ENCODE assay signal across 25 cellular contexts in the genomic region with DNA sequence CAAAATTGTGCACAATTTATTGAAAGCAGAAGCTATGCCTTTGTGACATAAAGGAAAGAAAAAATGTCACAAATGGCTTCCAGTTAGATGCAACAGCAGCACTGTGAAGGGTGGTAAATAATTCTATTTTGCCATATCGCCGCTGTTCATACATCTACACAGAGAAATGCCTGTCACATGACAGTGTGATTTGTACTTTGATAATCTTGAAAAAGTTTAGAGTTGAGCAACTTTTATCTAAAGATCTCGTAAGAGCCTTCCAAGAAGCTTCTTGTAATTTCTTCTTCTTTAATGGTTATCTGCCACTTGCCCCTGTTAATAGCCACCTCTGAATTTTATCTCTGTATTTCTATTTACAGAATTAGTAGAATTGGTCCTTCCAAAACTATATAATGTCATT.
"Had no signal": no experiment of that assay in that cellular context is flagged by ENCODE, and none has a peak within 500 bp of the region (broad histone marks: within the 10 kb centered on the region; RNA-seq: fewer than 3 reads in every experiment).

No MANE protein-coding gene starts in this region.

- ATAC-seq: foreskin keratinocyte; gastroesophageal sphincter; heart left ventricle; left ventricle myocardium superior; lower lobe of right lung; stimulated activated naive B cell treated with anti-CD40 and anti-IgM and Interleukin-4, amounts not matched to agents 10 μg/mL and 1 μg/mL and 100 μg/mL, for 72 hours had no signal

- H3K4me3 Mint-ChIP-seq: natural killer cell treated with Interleukin-12 subunit alpha and Interleukin-12 subunit beta and Interleukin-15 and Interleukin-18, amount 100 ng/mL, for 72 hours; neural crest cell; stimulated activated naive B cell treated with anti-CD40 and anti-IgM and Interleukin-4, amounts not matched to agents 10 μg/mL and 1 μg/mL and 100 μg/mL, for 72 hours; stimulated activated naive CD8-positive, alpha-beta T cell treated with anti-CD3 and anti-CD28 coated beads, Interleukin-15, Interleukin-2, amounts not matched to agents 100 ng/mL and 50 ng/mL, for 24 hours had no signal

- H3K27me3 ChIP-seq: gastroesophageal sphincter, heart left ventricle, right atrium auricular region, tibial nerve, upper lobe of left lung had no signal

- H3K4me1 ChIP-seq: foreskin keratinocyte, gastroesophageal sphincter, lower lobe of right lung, parathyroid adenoma, right atrium auricular region, upper lobe of left lung had no signal

- H3K27ac ChIP-seq: coronary artery, foreskin keratinocyte, gastroesophageal sphincter, heart left ventricle, lower lobe of right lung, parathyroid adenoma, thoracic aorta, upper lobe of left lung had no signal

- H3K27me3 Mint-ChIP-seq: natural killer cell treated with Interleukin-12 subunit alpha and Interleukin-12 subunit beta and Interleukin-15 and Interleukin-18, amount 100 ng/mL, for 72 hours; progenitor cell of endocrine pancreas had no signal

- H3K4me3 ChIP-seq: coronary artery, gastroesophageal sphincter, heart left ventricle, lower lobe of right lung, right atrium auricular region, smooth muscle cell, thoracic aorta, tibial nerve, upper lobe of left lung had no signal

- H3K79me2 ChIP-seq: parathyroid adenoma had no signal

- H3K36me3 ChIP-seq: gastroesophageal sphincter, lower lobe of right lung, right atrium auricular region, thoracic aorta, tibial nerve, upper lobe of left lung had no signal

- H3K36me3 Mint-ChIP-seq: stimulated activated naive B cell treated with anti-CD40 and anti-IgM and Interleukin-4, amounts not matched to agents 10 μg/mL and 1 μg/mL and 100 μg/mL, for 72 hours had no signal

- H3K9me3 ChIP-seq: gastroesophageal sphincter, heart left ventricle, lower lobe of right lung, right atrium auricular region, thoracic aorta, tibial nerve, upper lobe of left lung had no signal

- H3K4me2 ChIP-seq: smooth muscle cell had no signal

- H3K4me1 Mint-ChIP-seq: neural crest cell; stimulated activated naive B cell treated with anti-CD40 and anti-IgM and Interleukin-4, amounts not matched to agents 10 μg/mL and 1 μg/mL and 100 μg/mL, for 72 hours had no signal

- H3K27ac Mint-ChIP-seq: progenitor cell of endocrine pancreas; stimulated activated naive B cell treated with anti-CD40 and anti-IgM and Interleukin-4, amounts not matched to agents 10 μg/mL and 1 μg/mL and 100 μg/mL, for 72 hours; stimulated activated naive CD8-positive, alpha-beta T cell treated with anti-CD3 and anti-CD28 coated beads, Interleukin-15, Interleukin-2, amounts not matched to agents 100 ng/mL and 50 ng/mL, for 24 hours had no signal

- H2AFZ ChIP-seq: parathyroid adenoma had no signal

- H3K9ac ChIP-seq: parathyroid adenoma had no signal

- H3K9me3 Mint-ChIP-seq: natural killer cell treated with Interleukin-12 subunit alpha and Interleukin-12 subunit beta and Interleukin-15 and Interleukin-18, amount 100 ng/mL, for 72 hours; neural crest cell; stimulated activated naive B cell treated with anti-CD40 and anti-IgM and Interleukin-4, amounts not matched to agents 10 μg/mL and 1 μg/mL and 100 μg/mL, for 72 hours; stimulated activated naive CD8-positive, alpha-beta T cell treated with anti-CD3 and anti-CD28 coated beads, Interleukin-15, Interleukin-2, amounts not matched to agents 100 ng/mL and 50 ng/mL, for 24 hours had no signal

- DNase-seq: dermis blood vessel endothelial cell; effector memory CD4-positive, alpha-beta T cell; foreskin keratinocyte; heart left ventricle; hippocampal formation; islet precursor cell; kidney glomerular epithelial cell; left ventricle myocardium superior; lower lobe of right lung; stimulated activated CD4-positive, alpha-beta T cell treated with anti-CD3 and anti-CD28 coated beads, Interleukin-12 subunit alpha, Interleukin-12 subunit beta, amount 100 ng/mL, for 4 hours; stimulated activated CD4-positive, alpha-beta T cell treated with anti-CD3 and anti-CD28 coated beads, Interleukin-1b, Interleukin-23, amount 100 ng/mL, for 48 hours; stimulated activated CD4-positive, alpha-beta T cell treated with anti-CD3 and anti-CD28 coated beads, Interleukin-4, amount 100 ng/mL, for 24 hours; stimulated activated naive B cell treated with anti-CD40 and anti-IgM and Interleukin-4, amounts not matched to agents 10 μg/mL and 1 μg/mL and 100 μg/mL, for 72 hours; upper lobe of left lung had no signal
